ENCODE assay signal across 8 cellular contexts in the genomic region with DNA sequence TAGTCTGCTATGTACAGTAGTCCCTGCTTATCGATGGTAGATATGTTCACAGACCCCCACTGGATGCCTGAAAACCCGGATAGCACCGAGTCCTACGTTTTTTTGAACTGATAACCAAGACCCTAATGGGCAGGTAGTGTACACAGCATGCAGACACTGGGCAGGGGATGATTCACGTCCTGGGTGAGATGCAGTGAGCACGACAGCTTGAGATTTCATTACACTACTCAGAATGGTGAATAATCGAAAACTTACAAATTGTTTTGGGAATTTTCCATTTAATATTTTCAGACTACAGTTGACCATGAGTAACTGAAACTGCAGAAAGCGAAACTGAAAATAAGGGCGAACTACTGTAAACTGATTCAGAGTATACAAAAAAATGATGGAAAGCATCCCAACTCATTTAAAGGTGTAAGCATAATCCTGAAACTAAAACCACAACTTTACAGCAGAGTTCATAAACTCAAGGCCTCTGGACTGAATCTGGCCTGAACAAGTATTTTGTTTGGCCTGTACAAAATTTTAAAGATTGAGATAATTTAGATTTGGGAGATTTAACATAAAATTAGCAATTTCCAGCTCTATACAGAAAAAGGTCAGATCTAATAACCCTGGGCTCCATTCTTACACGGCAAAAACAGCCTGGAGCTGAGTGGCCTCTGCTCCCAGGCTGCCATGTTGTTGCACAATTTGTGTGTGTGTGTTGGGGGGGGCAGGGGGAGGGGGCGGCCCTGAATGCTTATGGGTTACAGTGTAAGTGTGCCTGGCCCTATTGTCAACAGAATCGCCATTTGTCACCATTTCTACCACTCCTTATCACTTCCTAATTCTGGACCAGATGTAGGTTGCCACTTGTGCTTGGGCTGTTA. TPM values are rescaled to one million over a fixed set of nuclear protein-coding genes. Genes with fewer than 3 reads are reported as not detected.
A peak's percentile ranks its signal among the peaks of the same experiment; 100 is the strongest.
DNase-seq lines count a peak whose midpoint lies in the region; ATAC-seq and TF ChIP-seq lines count a peak whose summit lies in the region.

No MANE protein-coding gene starts in this region.

- H3K36me3 Mint-ChIP-seq in naive B cell: no peaks in the 10 kb centered on the region

- ATAC-seq in SK-N-SH treated with all-trans-retinoic acid at 6 μM for 48 hours: peak; percentile 75
- ATAC-seq in naive B cell (ENCODE audit: low read depth in 2 of 2): peak; percentile 21 to 45
- no peak for ATAC-seq in GM21619 (IDR thresholded peaks at IDR 0.05; ENCODE audit: unreplicated experiment)
- ATAC-seq in HG02623 (IDR thresholded peaks at IDR 0.05; ENCODE audit: unreplicated experiment): no peak

- peak overlapping the region; percentile 69 to 92 (median 83) for H3K4me3 Mint-ChIP-seq in naive B cell

- H3K27me3 Mint-ChIP-seq in naive B cell: no peaks in the 10 kb centered on the region

- H3K9me3 Mint-ChIP-seq in naive B cell: no peaks in the 10 kb centered on the region

- peaks cover 7 to 19% (median 10%) of the 10 kb centered on the region in 3 donors for H3K4me1 Mint-ChIP-seq in naive B cell

- DNase-seq in activated effector memory CD4-positive, alpha-beta T cell treated with anti-CD3 and anti-CD28 coated beads, Interleukin-2, amount 50 U/mL, for 16 hours: peak; percentile 77
- DNase-seq in activated effector memory CD4-positive, alpha-beta T cell treated with Interleukin-2 at 50 U/mL for 16 hours: no peak
- DNase-seq in dermis blood vessel endothelial cell: peak; percentile 33
- no peak for DNase-seq in naive B cell
- DNase-seq in NCI-H2081 treated with DMSO at 0.1 percent for 48 hours (lab: John Stamatoyannopoulos, UW): no peak

- H3K27ac Mint-ChIP-seq in naive B cell: peak overlapping the region; percentile 23 to 94 (median 76)

TF ChIP-seq in SK-N-SH treated with all-trans-retinoic acid at 6 μM for 48 hours, 23 proteins besides CTCF, POLR2A, EP300 and RAD21:
- TF ChIP-seq, protein P1, sequence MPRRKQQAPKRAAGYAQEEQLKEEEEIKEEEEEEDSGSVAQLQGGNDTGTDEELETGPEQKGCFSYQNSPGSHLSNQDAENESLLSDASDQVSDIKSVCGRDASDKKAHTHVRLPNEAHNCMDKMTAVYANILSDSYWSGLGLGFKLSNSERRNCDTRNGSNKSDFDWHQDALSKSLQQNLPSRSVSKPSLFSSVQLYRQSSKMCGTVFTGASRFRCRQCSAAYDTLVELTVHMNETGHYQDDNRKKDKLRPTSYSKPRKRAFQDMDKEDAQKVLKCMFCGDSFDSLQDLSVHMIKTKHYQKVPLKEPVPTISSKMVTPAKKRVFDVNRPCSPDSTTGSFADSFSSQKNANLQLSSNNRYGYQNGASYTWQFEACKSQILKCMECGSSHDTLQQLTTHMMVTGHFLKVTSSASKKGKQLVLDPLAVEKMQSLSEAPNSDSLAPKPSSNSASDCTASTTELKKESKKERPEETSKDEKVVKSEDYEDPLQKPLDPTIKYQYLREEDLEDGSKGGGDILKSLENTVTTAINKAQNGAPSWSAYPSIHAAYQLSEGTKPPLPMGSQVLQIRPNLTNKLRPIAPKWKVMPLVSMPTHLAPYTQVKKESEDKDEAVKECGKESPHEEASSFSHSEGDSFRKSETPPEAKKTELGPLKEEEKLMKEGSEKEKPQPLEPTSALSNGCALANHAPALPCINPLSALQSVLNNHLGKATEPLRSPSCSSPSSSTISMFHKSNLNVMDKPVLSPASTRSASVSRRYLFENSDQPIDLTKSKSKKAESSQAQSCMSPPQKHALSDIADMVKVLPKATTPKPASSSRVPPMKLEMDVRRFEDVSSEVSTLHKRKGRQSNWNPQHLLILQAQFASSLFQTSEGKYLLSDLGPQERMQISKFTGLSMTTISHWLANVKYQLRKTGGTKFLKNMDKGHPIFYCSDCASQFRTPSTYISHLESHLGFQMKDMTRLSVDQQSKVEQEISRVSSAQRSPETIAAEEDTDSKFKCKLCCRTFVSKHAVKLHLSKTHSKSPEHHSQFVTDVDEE (CRISPR knock-in tag; IDR thresholded peaks at IDR 0.05): no peak
- TF ChIP-seq, protein P2, sequence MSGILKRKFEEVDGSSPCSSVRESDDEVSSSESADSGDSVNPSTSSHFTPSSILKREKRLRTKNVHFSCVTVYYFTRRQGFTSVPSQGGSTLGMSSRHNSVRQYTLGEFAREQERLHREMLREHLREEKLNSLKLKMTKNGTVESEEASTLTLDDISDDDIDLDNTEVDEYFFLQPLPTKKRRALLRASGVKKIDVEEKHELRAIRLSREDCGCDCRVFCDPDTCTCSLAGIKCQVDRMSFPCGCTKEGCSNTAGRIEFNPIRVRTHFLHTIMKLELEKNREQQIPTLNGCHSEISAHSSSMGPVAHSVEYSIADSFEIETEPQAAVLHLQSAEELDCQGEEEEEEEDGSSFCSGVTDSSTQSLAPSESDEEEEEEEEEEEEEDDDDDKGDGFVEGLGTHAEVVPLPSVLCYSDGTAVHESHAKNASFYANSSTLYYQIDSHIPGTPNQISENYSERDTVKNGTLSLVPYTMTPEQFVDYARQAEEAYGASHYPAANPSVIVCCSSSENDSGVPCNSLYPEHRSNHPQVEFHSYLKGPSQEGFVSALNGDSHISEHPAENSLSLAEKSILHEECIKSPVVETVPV (CRISPR knock-in tag; IDR thresholded peaks at IDR 0.05): no peak
- TF ChIP-seq GLIS3 (CRISPR knock-in tag; IDR thresholded peaks at IDR 0.05) (no peak), BACH2 (CRISPR knock-in tag; IDR thresholded peaks at IDR 0.05; ENCODE audit: borderline replicate concordance) (no peak), ZFP30 (CRISPR knock-in tag; IDR thresholded peaks at IDR 0.05) (no peak), ESRRG (CRISPR knock-in tag; IDR thresholded peaks at IDR 0.05) (no peak), PPARA (CRISPR knock-in tag; IDR thresholded peaks at IDR 0.05; ENCODE audit: borderline replicate concordance) (no peak), RARB (CRISPR knock-in tag; IDR thresholded peaks at IDR 0.05) (no peak), TOX (CRISPR knock-in tag; IDR thresholded peaks at IDR 0.05; ENCODE audit: borderline replicate concordance) (no peak), OSR1 (CRISPR knock-in tag; IDR thresholded peaks at IDR 0.05) (no peak), TCF4 (CRISPR knock-in tag; IDR thresholded peaks at IDR 0.05; ENCODE audit: borderline replicate concordance) (no peak), ARNTL (CRISPR knock-in tag; IDR thresholded peaks at IDR 0.05; ENCODE audit: borderline replicate concordance, low read depth) (no peak), ZNF70 (CRISPR knock-in tag; IDR thresholded peaks at IDR 0.05) (no peak)
- TF ChIP-seq, protein P3, sequence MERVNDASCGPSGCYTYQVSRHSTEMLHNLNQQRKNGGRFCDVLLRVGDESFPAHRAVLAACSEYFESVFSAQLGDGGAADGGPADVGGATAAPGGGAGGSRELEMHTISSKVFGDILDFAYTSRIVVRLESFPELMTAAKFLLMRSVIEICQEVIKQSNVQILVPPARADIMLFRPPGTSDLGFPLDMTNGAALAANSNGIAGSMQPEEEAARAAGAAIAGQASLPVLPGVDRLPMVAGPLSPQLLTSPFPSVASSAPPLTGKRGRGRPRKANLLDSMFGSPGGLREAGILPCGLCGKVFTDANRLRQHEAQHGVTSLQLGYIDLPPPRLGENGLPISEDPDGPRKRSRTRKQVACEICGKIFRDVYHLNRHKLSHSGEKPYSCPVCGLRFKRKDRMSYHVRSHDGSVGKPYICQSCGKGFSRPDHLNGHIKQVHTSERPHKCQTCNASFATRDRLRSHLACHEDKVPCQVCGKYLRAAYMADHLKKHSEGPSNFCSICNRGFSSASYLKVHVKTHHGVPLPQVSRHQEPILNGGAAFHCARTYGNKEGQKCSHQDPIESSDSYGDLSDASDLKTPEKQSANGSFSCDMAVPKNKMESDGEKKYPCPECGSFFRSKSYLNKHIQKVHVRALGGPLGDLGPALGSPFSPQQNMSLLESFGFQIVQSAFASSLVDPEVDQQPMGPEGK (CRISPR knock-in tag; IDR thresholded peaks at IDR 0.05; ENCODE audit: borderline replicate concordance): no peak
- TF ChIP-seq, protein P4, sequence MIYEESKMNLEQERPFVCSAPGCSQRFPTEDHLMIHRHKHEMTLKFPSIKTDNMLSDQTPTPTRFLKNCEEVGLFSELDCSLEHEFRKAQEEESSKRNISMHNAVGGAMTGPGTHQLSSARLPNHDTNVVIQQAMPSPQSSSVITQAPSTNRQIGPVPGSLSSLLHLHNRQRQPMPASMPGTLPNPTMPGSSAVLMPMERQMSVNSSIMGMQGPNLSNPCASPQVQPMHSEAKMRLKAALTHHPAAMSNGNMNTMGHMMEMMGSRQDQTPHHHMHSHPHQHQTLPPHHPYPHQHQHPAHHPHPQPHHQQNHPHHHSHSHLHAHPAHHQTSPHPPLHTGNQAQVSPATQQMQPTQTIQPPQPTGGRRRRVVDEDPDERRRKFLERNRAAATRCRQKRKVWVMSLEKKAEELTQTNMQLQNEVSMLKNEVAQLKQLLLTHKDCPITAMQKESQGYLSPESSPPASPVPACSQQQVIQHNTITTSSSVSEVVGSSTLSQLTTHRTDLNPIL (CRISPR knock-in tag; IDR thresholded peaks at IDR 0.05; ENCODE audit: low read depth): no peak

RNA-seq across cellular contexts. Expression of a gene that starts 34.9 kb away (rescaled TPM):
- 2.9 and 3.3 TPM in 2 replicates for total RNA-seq in dermis blood vessel endothelial cell
- 1 to 10 TPM; 4.3 to 9.9 (median 6.9) TPM for polyA plus RNA-seq in naive B cell (ENCODE audit: low read depth in 6 of 6)

Comparison
In these comparisons a context has a peak if more than half of its experiments do, and no peak if none do; other contexts are left out.
1. DNase-seq: peak in activated effector memory CD4-positive, alpha-beta T cell treated with anti-CD3 and anti-CD28 coated beads, Interleukin-2, amount 50 U/mL, for 16 hours (single experiment) and dermis blood vessel endothelial cell (single experiment); none in activated effector memory CD4-positive, alpha-beta T cell treated with Interleukin-2 at 50 U/mL for 16 hours (single experiment), naive B cell (single experiment) and NCI-H2081 treated with DMSO at 0.1 percent for 48 hours (single experiment).
2. ATAC-seq: peak in SK-N-SH treated with all-trans-retinoic acid at 6 μM for 48 hours (single experiment) and naive B cell (2 of 2); none in GM21619 (single experiment) and HG02623 (single experiment).